ENCODE assay signal across 27 cellular contexts in the genomic region with DNA sequence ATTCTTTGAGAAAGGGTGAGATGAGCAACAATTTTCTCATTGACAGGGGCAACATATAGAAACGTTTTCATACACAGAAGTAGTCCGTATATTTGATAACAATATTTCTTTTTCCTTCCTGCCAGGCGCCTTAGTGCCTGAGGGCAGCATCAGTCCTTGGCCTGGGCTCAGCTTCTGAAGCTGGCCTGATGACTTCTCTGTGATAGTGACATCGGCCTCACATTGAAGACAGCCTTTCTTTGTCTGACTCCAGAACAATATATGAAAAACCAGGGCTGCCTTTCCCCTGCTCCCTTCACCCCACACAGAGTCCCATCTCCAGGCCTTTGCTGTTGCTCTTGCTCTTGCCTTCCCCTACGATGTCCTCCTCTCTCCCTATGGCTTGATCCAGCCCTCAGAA. TPM values are rescaled to one million over a fixed set of nuclear protein-coding genes. Genes with fewer than 3 reads are reported as not detected.
"Had no signal": no experiment of that assay in that cellular context is flagged by ENCODE, and none has a peak within 500 bp of the region (broad histone marks: within the 10 kb centered on the region; RNA-seq: fewer than 3 reads in every experiment).

No MANE protein-coding gene starts in this region.

- H3K4me3 Mint-ChIP-seq: activated CD8-positive, alpha-beta T cell treated with anti-CD3 and anti-CD28 coated beads for 36 hours; activated naive CD4-positive, alpha-beta T cell treated with anti-CD3 and anti-CD28 coated beads, Interleukin-2, amount 50 U/mL, for 24 hours; activated T-cell treated with anti-CD3 and anti-CD28 coated beads, Interleukin-2, amount 50 U/mL, for 24 hours; activated T-helper 1 cell treated with anti-CD3 and anti-CD28 coated beads, Interleukin-12 subunit alpha, Interleukin-12 subunit beta, Interleukin-2, Interleukin-4 antibody, amounts not matched to agents 30 ng/mL and 10 ng/mL and 1 ng/mL, durations not matched to agents 14 hours and 24 hours and 36 hours; brain; IgD-negative memory B cell; T-helper 1 cell treated with Interleukin-12 subunit alpha and Interleukin-12 subunit beta and Interleukin-4 antibody, amounts not matched to agents 30 μg/mL and 1 μg/mL, for 36 hours had no signal

- H3K36me3 Mint-ChIP-seq: activated naive CD4-positive, alpha-beta T cell treated with anti-CD3 and anti-CD28 coated beads, Interleukin-2, amount 50 U/mL, for 24 hours; brain; IgD-negative memory B cell had no signal

- H3K27ac ChIP-seq: Peyer's patch, SJSA1 had no signal

- H3K4me1 ChIP-seq: Peyer's patch had no signal

- H3K27me3 ChIP-seq: Peyer's patch, SJSA1 had no signal

- H3K4me1 Mint-ChIP-seq: activated naive CD4-positive, alpha-beta T cell treated with anti-CD3 and anti-CD28 coated beads, Interleukin-2, amount 50 U/mL, for 24 hours; IgD-negative memory B cell had no signal

- H3K27ac Mint-ChIP-seq: activated CD8-positive, alpha-beta T cell treated with anti-CD3 and anti-CD28 coated beads for 36 hours; activated naive CD4-positive, alpha-beta T cell treated with anti-CD3 and anti-CD28 coated beads, Interleukin-2, amount 50 U/mL, for 24 hours; activated T-cell treated with anti-CD3 and anti-CD28 coated beads, Interleukin-2, amount 50 U/mL, for 24 hours; activated T-helper 1 cell treated with anti-CD3 and anti-CD28 coated beads, Interleukin-12 subunit alpha, Interleukin-12 subunit beta, Interleukin-2, Interleukin-4 antibody, amounts not matched to agents 30 ng/mL and 10 ng/mL and 1 ng/mL, durations not matched to agents 14 hours and 24 hours and 36 hours; brain; IgD-negative memory B cell; T-helper 1 cell treated with Interleukin-12 subunit alpha and Interleukin-12 subunit beta and Interleukin-4 antibody, amounts not matched to agents 30 μg/mL and 1 μg/mL, for 36 hours had no signal

- H3K27me3 Mint-ChIP-seq: activated CD8-positive, alpha-beta T cell treated with anti-CD3 and anti-CD28 coated beads for 36 hours; activated naive CD4-positive, alpha-beta T cell treated with anti-CD3 and anti-CD28 coated beads, Interleukin-2, amount 50 U/mL, for 24 hours; activated T-cell treated with anti-CD3 and anti-CD28 coated beads, Interleukin-2, amount 50 U/mL, for 24 hours had no signal

- H3K4me3 ChIP-seq: Peyer's patch, SJSA1 had no signal

- ATAC-seq: activated CD4-positive, CD25-positive, alpha-beta regulatory T cell treated with anti-CD3 and anti-CD28 coated beads, Interleukin-2, amount 50 U/mL, for 24 hours; activated CD8-positive, alpha-beta T cell treated with anti-CD3 and anti-CD28 coated beads for 36 hours; SK-N-SH treated with all-trans-retinoic acid at 6 μM for 48 hours had no signal

- H3K9me3 Mint-ChIP-seq: activated CD8-positive, alpha-beta T cell treated with anti-CD3 and anti-CD28 coated beads for 36 hours; activated naive CD4-positive, alpha-beta T cell treated with anti-CD3 and anti-CD28 coated beads, Interleukin-2, amount 50 U/mL, for 24 hours; activated T-cell treated with anti-CD3 and anti-CD28 coated beads, Interleukin-2, amount 50 U/mL, for 24 hours; activated T-helper 1 cell treated with anti-CD3 and anti-CD28 coated beads, Interleukin-12 subunit alpha, Interleukin-12 subunit beta, Interleukin-2, Interleukin-4 antibody, amounts not matched to agents 30 ng/mL and 10 ng/mL and 1 ng/mL, durations not matched to agents 14 hours and 24 hours and 36 hours; brain; IgD-negative memory B cell; T-helper 1 cell treated with Interleukin-12 subunit alpha and Interleukin-12 subunit beta and Interleukin-4 antibody, amounts not matched to agents 30 μg/mL and 1 μg/mL, for 36 hours had no signal

- DNase-seq: activated CD4-positive, alpha-beta T cell treated with anti-CD3 and anti-CD28 coated beads for 4 hours; activated CD8-positive, alpha-beta T cell treated with anti-CD3 and anti-CD28 coated beads for 36 hours; activated effector memory CD4-positive, alpha-beta T cell treated with Interleukin-2 at 50 U/mL for 16 hours; activated naive CD4-positive, alpha-beta T cell; activated T-cell treated with anti-CD3 and anti-CD28 coated beads, Interleukin-2, amount 50 U/mL, for 24 hours; amniotic stem cell; KG1; NCI-H1092; NCI-H1417; NCI-H1930; NCI-H2171; NCI-H2227 treated with DMSO at 0.1 percent for 48 hours; NCI-H446 treated with DMSO at 0.1 percent for 48 hours; NCI-H524 treated with DMSO at 0.1 percent for 48 hours; NCI-H82; NK-92 treated with Interleukin-12 subunit alpha and Interleukin-12 subunit beta, amount 100 ng/mL, for 24 hours; Peyer's patch; SHP77 had no signal

- H3K36me3 ChIP-seq: Peyer's patch, SJSA1 had no signal

- H3K9me3 ChIP-seq: Peyer's patch, SJSA1 had no signal

RNA-seq across cellular contexts. Expression of a gene that starts 30.7 kb away (rescaled TPM):
- total RNA-seq: activated CD8-positive, alpha-beta T cell treated with anti-CD3 and anti-CD28 coated beads for 36 hours; activated T-helper 1 cell treated with anti-CD3 and anti-CD28 coated beads, Interleukin-12 subunit alpha, Interleukin-12 subunit beta, Interleukin-2, Interleukin-4 antibody, amounts not matched to agents 30 ng/mL and 10 ng/mL and 1 ng/mL, durations not matched to agents 14 hours and 24 hours and 36 hours; Peyer's patch had no signal
- polyA plus RNA-seq: IgD-negative memory B cell had no signal

RNA-seq across cellular contexts. Expression of a gene that starts 43.8 kb away (rescaled TPM):
- total RNA-seq: activated CD8-positive, alpha-beta T cell treated with anti-CD3 and anti-CD28 coated beads for 36 hours; activated T-helper 1 cell treated with anti-CD3 and anti-CD28 coated beads, Interleukin-12 subunit alpha, Interleukin-12 subunit beta, Interleukin-2, Interleukin-4 antibody, amounts not matched to agents 30 ng/mL and 10 ng/mL and 1 ng/mL, durations not matched to agents 14 hours and 24 hours and 36 hours; MCF 10A; SJSA1 had no signal
- polyA plus RNA-seq: IgD-negative memory B cell had no signal
